20 cellular contexts compared by ENCODE assay signal in the genomic region with DNA sequence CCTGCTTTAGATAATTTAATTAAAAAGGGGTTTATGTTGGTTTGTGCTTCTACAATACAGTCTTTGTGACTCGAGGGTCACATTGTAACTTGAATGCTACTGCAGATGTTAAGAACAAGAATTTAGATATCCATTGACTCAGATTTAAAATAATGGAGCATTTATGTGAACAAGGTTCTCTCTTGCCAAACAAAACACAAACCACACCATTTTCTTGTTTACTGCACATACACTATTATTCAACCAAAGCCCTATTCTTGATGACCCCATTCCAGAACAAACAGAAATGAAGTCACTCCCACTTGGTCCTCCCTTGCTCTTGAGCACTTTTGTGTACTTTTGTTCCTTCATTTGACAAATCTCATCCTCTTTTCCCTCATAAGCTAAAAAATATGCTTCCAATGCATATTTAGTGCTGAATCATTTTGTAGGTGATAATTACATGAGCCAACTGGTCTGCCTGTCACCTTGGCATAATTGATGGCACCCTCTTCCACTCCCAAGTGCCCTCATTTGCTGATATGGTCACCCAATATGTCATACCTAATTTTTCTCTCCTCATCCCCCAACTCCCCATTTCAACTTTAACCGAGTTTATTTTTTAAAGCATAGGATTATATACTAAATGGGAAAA. TPM values are rescaled to one million over a fixed set of nuclear protein-coding genes. Genes with fewer than 3 reads are reported as not detected.
A peak's percentile ranks its signal among the peaks of the same experiment; 100 is the strongest.
DNase-seq lines count a peak whose midpoint lies in the region; ATAC-seq and TF ChIP-seq lines count a peak whose summit lies in the region.
"Had no signal": no experiment of that assay in that cellular context is flagged by ENCODE, and none has a peak within 500 bp of the region (broad histone marks: within the 10 kb centered on the region; RNA-seq: fewer than 3 reads in every experiment).

No MANE protein-coding gene starts in this region.

- no peaks in the 10 kb centered on the region for H3K9me2 ChIP-seq in Loucy (replicated peaks; ENCODE audit: low read depth, low read length)

- H2AFZ ChIP-seq in Loucy (ENCODE audit: low read length), result no peak overlapping the region

- TF ChIP-seq CTCF in Loucy (conservative IDR thresholded peaks at IDR 0.05; ENCODE audit: low read length), result no peak
- peak in 1 of 56 donors; percentile 18 for TF ChIP-seq CTCF in dorsolateral prefrontal cortex (IDR thresholded peaks at IDR 0.05 in 54 of 56, conservative IDR thresholded peaks at IDR 0.05 in 2 of 56; ENCODE audit: low read depth in 1 of 56, partially characterized antibody in 56 of 56)

- H4K20me1 ChIP-seq in Loucy (ENCODE audit: insufficient read depth, low read length, poor library complexity, severe bottlenecking), result peaks cover 18% of the 10 kb centered on the region

- no peaks in the 10 kb centered on the region for H3K9me3 ChIP-seq in Loucy (ENCODE audit: insufficient read depth, low read depth, low read length)
- H3K9me3 ChIP-seq: breast epithelium, esophagus muscularis mucosa, heart left ventricle, sigmoid colon, uterus had no signal

- no peak for ATAC-seq in GM21737 (IDR thresholded peaks at IDR 0.05; ENCODE audit: unreplicated experiment)
- ATAC-seq: heart left ventricle; stimulated activated naive CD8-positive, alpha-beta T cell treated with anti-CD3 and anti-CD28 coated beads, Interleukin-15, Interleukin-2, amounts not matched to agents 100 U/mL and 50 U/mL, for 24 hours; T-helper 17 cell had no signal

- intact Hi-C loops in dorsolateral prefrontal cortex (cut with DNase I), result loop anchor here in 1 of 2 donors (5.0 kb wide), 1 partner anchor 50 kb away; no protein-coding TSS in a partner anchor

- no peaks in the 10 kb centered on the region for H3K36me3 ChIP-seq in Loucy (ENCODE audit: insufficient read depth, low read length)
- H3K36me3 ChIP-seq: breast epithelium, esophagus muscularis mucosa, sigmoid colon, uterus had no signal

- H3F3A ChIP-seq in Loucy (ENCODE audit: low read depth), result peaks cover 3% of the 10 kb centered on the region; the same call in 1 of the 2 replicates

- peak overlapping the region in 58 of 59 donors; percentile 9 to 98 (median 82) for H3K27ac ChIP-seq in dorsolateral prefrontal cortex
- H3K27ac ChIP-seq: breast epithelium, esophagus muscularis mucosa had no signal

- DNase-seq in COR-L47 (lab: John Stamatoyannopoulos, UW) (peak; percentile 13), dorsolateral prefrontal cortex (no peak), putamen (ENCODE audit: low spot score) (peak; percentile 71), T-helper 1 cell (no peak), DMS 273 (lab: John Stamatoyannopoulos, UW; ENCODE audit: unreplicated experiment) (no peak)
- DNase-seq: activated CD4-positive, alpha-beta memory T cell treated with anti-CD3 and anti-CD28 coated beads for 36 hours; activated naive CD8-positive, alpha-beta T cell treated with anti-CD3 and anti-CD28 coated beads, Interleukin-2, amount 10 ng/mL, durations not matched to agents 7 days and 5 days; DMS 273 treated with DMSO at 0.1 percent for 48 hours; heart left ventricle; NCI-H146; occipital lobe; SHP77 treated with DMSO at 0.1 percent for 48 hours; sigmoid colon; stimulated activated naive CD8-positive, alpha-beta T cell treated with anti-CD3 and anti-CD28 coated beads, Interleukin-15, Interleukin-2, amounts not matched to agents 100 U/mL and 50 U/mL, for 24 hours; T-helper 17 cell; uterus had no signal

- H3K4me3 ChIP-seq in Loucy (ENCODE audit: low read length, poor library complexity, severe bottlenecking) (no peak overlapping the region), dorsolateral prefrontal cortex (peak overlapping the region in 11 of 59 donors; percentile 0 to 99 (median 9))
- H3K4me3 ChIP-seq: breast epithelium, esophagus muscularis mucosa, heart left ventricle, sigmoid colon, uterus had no signal

- H3K9ac ChIP-seq in Loucy (ENCODE audit: low read depth, low read length, poor library complexity, severe bottlenecking), result peak overlapping the region; percentile 97

- peak overlapping the region; percentile 91 for H3K4me2 ChIP-seq in Loucy (ENCODE audit: low read depth, low read length, poor library complexity, severe bottlenecking)

- peaks cover 35% of the 10 kb centered on the region for H3K4me1 ChIP-seq in Loucy (ENCODE audit: insufficient read depth, low read length, poor library complexity, severe bottlenecking)
- H3K4me1 ChIP-seq: breast epithelium had no signal

- no peaks in the 10 kb centered on the region for H3K27me3 ChIP-seq in Loucy (ENCODE audit: insufficient read depth, low read length, poor library complexity, severe bottlenecking)
- H3K27me3 ChIP-seq in dorsolateral prefrontal cortex, result no peaks in the 10 kb centered on the region
- H3K27me3 ChIP-seq: breast epithelium, esophagus muscularis mucosa, heart left ventricle, sigmoid colon, uterus had no signal

- peaks cover 40% of the 10 kb centered on the region for H3K79me2 ChIP-seq in Loucy (ENCODE audit: insufficient read depth, low read length)

RNA-seq across cellular contexts. Expression of gene C11orf71, which starts 2.8 kb away (rescaled TPM):
- total RNA-seq in dorsolateral prefrontal cortex, result 10 to 100 TPM in 97 of 120 experiments, 1 to 10 TPM in 23; 6.3 to 33.8 (median 12.8) TPM

RNA-seq across cellular contexts. Expression of gene RBM7, which starts 3.0 kb away (rescaled TPM):
- total RNA-seq in dorsolateral prefrontal cortex, result 10 to 100 TPM in 117 of 120 experiments, 1 to 10 TPM in 3; 8.3 to 29.9 (median 17.0) TPM

RNA-seq across cellular contexts. Expression of gene REXO2, which starts 41.8 kb away (rescaled TPM):
- 10 to 100 TPM; 28.6 to 62.5 (median 42.4) TPM for total RNA-seq in dorsolateral prefrontal cortex

Comparison
In these comparisons a context has a peak if more than half of its experiments do, and no peak if none do; other contexts are left out.
1. DNase-seq: peak in COR-L47 (single experiment) and putamen (single experiment); none in dorsolateral prefrontal cortex (0 of 10), T-helper 1 cell (0 of 5) and DMS 273 (single experiment).